In genomic region chrX:17595456-17596035, GRCh38 we compare ENCODE assay signal across 12 cellular contexts.
DNase-seq lines count a peak whose midpoint lies in the region; ATAC-seq and TF ChIP-seq lines count a peak whose summit lies in the region.
"Had no signal": no experiment of that assay in that cellular context is flagged by ENCODE, and none has a peak within 500 bp of the region (broad histone marks: within the 10 kb centered on the region; RNA-seq: fewer than 3 reads in every experiment).

No MANE protein-coding gene starts in this region.

- H3K4me3 ChIP-seq in ascending aorta (no peak overlapping the region), lung (no peak overlapping the region), colonic mucosa (no peak overlapping the region)

- no peak overlapping the region for H3K9ac ChIP-seq in colonic mucosa (ENCODE audit: low read depth in 2 of 2, low read length in 2 of 2)

- no peak for DNase-seq in ascending aorta (ENCODE audit: low spot score in 2 of 2)
- DNase-seq in lung (ENCODE audit: low spot score): no peak
- DNase-seq in colonic mucosa: no peak
- DNase-seq in hippocampal formation (lab: John Stamatoyannopoulos, UW): no peak
- DNase-seq in pons (ENCODE audit: low spot score): no peak
- DNase-seq: amniotic stem cell, DMS153, hypothalamus, WERI-Rb-1 had no signal

- intact Hi-C loops in ascending aorta (cut with DNase I): no loop called here
- intact Hi-C loops in colonic mucosa (cut with DNase I): no loop called here

- H3K9me3 ChIP-seq in ascending aorta (no peaks in the 10 kb centered on the region), lung (ENCODE audit: control insufficient read depth in 2 of 2, insufficient read depth in 1 of 2, low read length in 1 of 2) (no peaks in the 10 kb centered on the region), colonic mucosa (no peaks in the 10 kb centered on the region)

- 54 to 84% methylated on average over 3 of the region's 3 CpGs for WGBS in lung, 2 donors

- no peak for TF ChIP-seq CTCF in ascending aorta (IDR thresholded peaks at IDR 0.05)
- no peak for TF ChIP-seq CTCF in lung (IDR thresholded peaks at IDR 0.05; ENCODE audit: control extremely low read depth, extremely low read depth)
- no peak for TF ChIP-seq CTCF in colonic mucosa (IDR thresholded peaks at IDR 0.05)

- no peaks in the 10 kb centered on the region for H3K36me3 ChIP-seq in ascending aorta
- no peaks in the 10 kb centered on the region for H3K36me3 ChIP-seq in lung (ENCODE audit: control insufficient read depth in 2 of 2, insufficient read depth in 2 of 2, low read length in 2 of 2)
- H3K36me3 ChIP-seq in colonic mucosa: no peaks in the 10 kb centered on the region
- H3K36me3 ChIP-seq: WERI-Rb-1 had no signal

- peak overlapping the region; percentile 37 to 77 for H3K27ac ChIP-seq in ascending aorta
- H3K27ac ChIP-seq in lung (ENCODE audit: low read depth in 1 of 2, low read length in 1 of 2): no peak overlapping the region
- H3K27ac ChIP-seq in colonic mucosa: no peak overlapping the region
- H3K27ac ChIP-seq: WERI-Rb-1 had no signal

- peaks cover 4 to 43% of the 10 kb centered on the region in 2 donors for H3K4me1 ChIP-seq in ascending aorta
- peaks cover 2 to 4% of the 10 kb centered on the region in 2 donors for H3K4me1 ChIP-seq in lung (ENCODE audit: control insufficient read depth in 2 of 2, insufficient read depth in 2 of 2, low read length in 2 of 2)
- peaks cover 5% of the 10 kb centered on the region for H3K4me1 ChIP-seq in colonic mucosa

- H3K27me3 ChIP-seq in ascending aorta: no peaks in the 10 kb centered on the region
- H3K27me3 ChIP-seq in lung (ENCODE audit: control insufficient read depth, insufficient read depth): no peaks in the 10 kb centered on the region
- no peaks in the 10 kb centered on the region for H3K27me3 ChIP-seq in colonic mucosa

- ATAC-seq in GM18508 (IDR thresholded peaks at IDR 0.05; ENCODE audit: insufficient read depth, unreplicated experiment) (peak; percentile 71), HG03060 (IDR thresholded peaks at IDR 0.05; ENCODE audit: low read depth, unreplicated experiment) (peak; percentile 58), lung (ENCODE audit: insufficient read depth, low FRiP score) (peak; percentile 9), GM21360 (IDR thresholded peaks at IDR 0.05; ENCODE audit: unreplicated experiment) (no peak)

Comparison
In these comparisons a context has a peak if more than half of its experiments do, and no peak if none do; other contexts are left out.
1. H3K27ac ChIP-seq: peak in ascending aorta (2 of 2); none in lung (0 of 2) and colonic mucosa (single experiment).